ENCODE assay signal across 8 cellular contexts in the genomic region with DNA sequence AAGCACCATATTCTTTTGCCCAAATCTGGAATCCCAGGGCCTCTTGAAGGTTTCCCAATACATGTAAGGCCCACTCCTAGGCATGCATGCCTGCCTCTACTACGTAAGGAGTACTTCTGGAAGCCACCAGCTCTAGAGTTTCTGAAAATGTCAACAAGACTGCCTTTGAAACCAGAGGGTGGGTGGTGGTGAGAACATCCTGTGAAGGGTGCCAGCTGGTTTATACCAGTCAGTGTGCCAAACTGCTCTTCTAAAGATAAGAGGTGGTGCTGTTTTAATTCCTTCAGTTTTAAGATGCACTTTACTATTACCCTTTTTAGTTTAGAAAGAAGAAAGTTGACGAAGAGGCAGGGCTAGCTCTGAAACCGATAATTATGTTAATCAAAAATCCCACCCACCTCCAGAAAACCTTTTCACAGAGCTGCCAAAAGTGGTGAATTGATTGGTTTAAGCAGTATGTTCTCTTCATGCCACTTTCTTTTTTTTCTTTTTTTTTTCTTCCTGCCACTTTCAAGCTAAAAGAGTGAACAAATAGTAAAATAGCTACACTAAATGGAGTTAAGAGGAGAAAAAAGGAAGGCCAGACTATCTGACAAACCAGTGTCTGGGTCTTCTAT. TPM values are rescaled to one million over a fixed set of nuclear protein-coding genes. Genes with fewer than 3 reads are reported as not detected.
DNase-seq lines count a peak whose midpoint lies in the region; ATAC-seq lines count a peak whose summit lies in the region.

No MANE protein-coding gene starts in this region.

- peaks cover 41 to 57% (median 54%) of the 10 kb centered on the region in 3 donors for H3K4me1 Mint-ChIP-seq in T-cell
- H3K4me1 Mint-ChIP-seq in activated naive CD8-positive, alpha-beta T cell treated with anti-CD3 and anti-CD28 coated beads, Interleukin-2, amount 10 ng/mL, durations not matched to agents 7 days and 5 days = peaks cover 14% of the 10 kb centered on the region

- CTCF ChIA-PET in T-cell (lab: Charles Lee) = interaction anchor here (0.5 to 3.9 kb wide), 13 partner anchors 9 to 166 kb away, joined by 3 to 43 read pairs (median 3); partner anchors contain the start of gene WDR89 (in 1 of the 2)

- peak overlapping the region; percentile 45 to 75 (median 65) for H3K4me3 Mint-ChIP-seq in T-cell
- peak overlapping the region; percentile 59 for H3K4me3 Mint-ChIP-seq in activated naive CD8-positive, alpha-beta T cell treated with anti-CD3 and anti-CD28 coated beads, Interleukin-2, amount 10 ng/mL, durations not matched to agents 7 days and 5 days

- peak overlapping the region; percentile 100 for H3K27ac Mint-ChIP-seq in T-cell
- H3K27ac Mint-ChIP-seq in activated naive CD8-positive, alpha-beta T cell treated with anti-CD3 and anti-CD28 coated beads, Interleukin-2, amount 10 ng/mL, durations not matched to agents 7 days and 5 days = peak overlapping the region; percentile 92

- no peaks in the 10 kb centered on the region for H3K9me3 Mint-ChIP-seq in T-cell
- no peaks in the 10 kb centered on the region for H3K9me3 Mint-ChIP-seq in activated naive CD8-positive, alpha-beta T cell treated with anti-CD3 and anti-CD28 coated beads, Interleukin-2, amount 10 ng/mL, durations not matched to agents 7 days and 5 days

- POLR2A ChIA-PET in T-cell (lab: Charles Lee) = interaction anchor here (0.6 to 2.3 kb wide), 5 partner anchors 8 to 76 kb away, joined by 3 to 41 read pairs (median 4); partner anchors contain the start of gene WDR89 (in 2 of the 2)
- POLR2A ChIA-PET in activated naive CD8-positive, alpha-beta T cell treated with anti-CD3 and anti-CD28 coated beads, Interleukin-2, amount 10 ng/mL, durations not matched to agents 7 days and 5 days (lab: Charles Lee) = interaction anchor here (0.6 to 3.5 kb wide), 4 partner anchors 9 to 107 kb away, joined by 3 to 25 read pairs (median 7); partner anchors contain the start of genes PPP2R5E, SGPP1 and WDR89

- H3K27me3 Mint-ChIP-seq in T-cell = no peaks in the 10 kb centered on the region
- H3K27me3 Mint-ChIP-seq in activated naive CD8-positive, alpha-beta T cell treated with anti-CD3 and anti-CD28 coated beads, Interleukin-2, amount 10 ng/mL, durations not matched to agents 7 days and 5 days = no peaks in the 10 kb centered on the region

- DNase-seq in T-cell (peak; percentile 25 to 86 (median 66)), NCI-H1048 (lab: John Stamatoyannopoulos, UW) (no peak), OCI-M1 (lab: John Stamatoyannopoulos, UW) (no peak), NCI-H2081 treated with DMSO at 0.1 percent for 48 hours (lab: John Stamatoyannopoulos, UW) (no peak)
- DNase-seq in activated naive CD8-positive, alpha-beta T cell treated with anti-CD3 and anti-CD28 coated beads, Interleukin-2, amount 10 ng/mL, durations not matched to agents 7 days and 5 days = no peak
- peak; percentile 30 for DNase-seq in stimulated activated CD4-positive, alpha-beta T cell treated with anti-CD3 and anti-CD28 coated beads, Interleukin-2, amount 100 ng/mL, for 4 hours (ENCODE audit: low read depth)

- H3K36me3 Mint-ChIP-seq in T-cell = peaks cover 17% of the 10 kb centered on the region
- peaks cover 6% of the 10 kb centered on the region for H3K36me3 Mint-ChIP-seq in activated naive CD8-positive, alpha-beta T cell treated with anti-CD3 and anti-CD28 coated beads, Interleukin-2, amount 10 ng/mL, durations not matched to agents 7 days and 5 days

- ATAC-seq in GM18867 (IDR thresholded peaks at IDR 0.05; ENCODE audit: unreplicated experiment) = peak; percentile 76
- peak; percentile 97 to 99 (median 98) for ATAC-seq in T-cell (replicated peaks in 1 of 4)
- peak; percentile 91 for ATAC-seq in activated naive CD8-positive, alpha-beta T cell treated with anti-CD3 and anti-CD28 coated beads, Interleukin-2, amount 10 ng/mL, durations not matched to agents 7 days and 5 days (ENCODE audit: low read depth)
- no peak for ATAC-seq in GM21515 (IDR thresholded peaks at IDR 0.05; ENCODE audit: unreplicated experiment)

RNA-seq across cellular contexts. Expression of gene WDR89, which starts 8.8 kb away (rescaled TPM):
- total RNA-seq in T-cell = 10 to 100 TPM; 12.1 to 31.3 (median 25.7) TPM
- total RNA-seq in activated naive CD8-positive, alpha-beta T cell treated with anti-CD3 and anti-CD28 coated beads, Interleukin-2, amount 10 ng/mL, durations not matched to agents 7 days and 5 days = 10 to 100 TPM; 22.7 to 23.1 TPM

Comparison
In these comparisons a context has a peak if more than half of its experiments do, and no peak if none do; other contexts are left out.
1. DNase-seq: peak in T-cell (34 of 34) and stimulated activated CD4-positive, alpha-beta T cell treated with anti-CD3 and anti-CD28 coated beads, Interleukin-2, amount 100 ng/mL, for 4 hours (single experiment); none in activated naive CD8-positive, alpha-beta T cell treated with anti-CD3 and anti-CD28 coated beads, Interleukin-2, amount 10 ng/mL, durations not matched to agents 7 days and 5 days (single experiment), NCI-H1048 (single experiment), OCI-M1 (single experiment) and NCI-H2081 treated with DMSO at 0.1 percent for 48 hours (single experiment).